ENCODE assay signal across 9 cellular contexts in genomic region chr2:148813603-148814065, GRCh38.
DNase-seq lines count a peak whose midpoint lies in the region; ATAC-seq and TF ChIP-seq lines count a peak whose summit lies in the region.
"Had no signal": no experiment of that assay in that cellular context is flagged by ENCODE, and none has a peak within 500 bp of the region (broad histone marks: within the 10 kb centered on the region; RNA-seq: fewer than 3 reads in every experiment).

No MANE protein-coding gene starts in this region.

- H3K27me3 Mint-ChIP-seq in type B pancreatic cell, result peaks cover 11% of the 10 kb centered on the region

- H3K36me3 Mint-ChIP-seq in type B pancreatic cell, result no peaks in the 10 kb centered on the region

- peak; percentile 97 for ATAC-seq in GM19043 (IDR thresholded peaks at IDR 0.05; ENCODE audit: low read depth, unreplicated experiment)
- peak; percentile 99 for ATAC-seq in HG03045 (IDR thresholded peaks at IDR 0.05; ENCODE audit: unreplicated experiment)

- H3K27ac ChIP-seq in iPS-20b (ENCODE audit: low read length), result peak overlapping the region; percentile 86
- H3K27ac ChIP-seq in substantia nigra (ENCODE audit: low read depth, low read length, poor library complexity, severe bottlenecking), result no peak overlapping the region

- H3K4me3 Mint-ChIP-seq in type B pancreatic cell, result no peak overlapping the region
- H3K4me3 Mint-ChIP-seq: T-helper 1 cell treated with Interleukin-12 subunit alpha and Interleukin-12 subunit beta and Interleukin-4 antibody, amounts not matched to agents 30 μg/mL and 1 μg/mL, for 36 hours had no signal

- H3K9ac ChIP-seq in iPS-20b (ENCODE audit: low read depth, low read length), result peak overlapping the region; percentile 69

- H3K4me3 ChIP-seq in iPS-20b (ENCODE audit: low read length), result peak overlapping the region; percentile 31; the same call in 1 of the 2 replicates

- no peaks in the 10 kb centered on the region for H3K27me3 ChIP-seq in iPS-20b (ENCODE audit: insufficient read depth, low read length)

- H3K36me3 ChIP-seq in iPS-20b (ENCODE audit: insufficient read depth, low read depth, low read length), result no peaks in the 10 kb centered on the region

- H3K9me3 Mint-ChIP-seq in type B pancreatic cell, result no peaks in the 10 kb centered on the region
- H3K9me3 Mint-ChIP-seq: T-helper 1 cell treated with Interleukin-12 subunit alpha and Interleukin-12 subunit beta and Interleukin-4 antibody, amounts not matched to agents 30 μg/mL and 1 μg/mL, for 36 hours had no signal

- peaks cover 20% of the 10 kb centered on the region for H3K4me1 Mint-ChIP-seq in type B pancreatic cell (ENCODE audit: unreplicated experiment)

- peaks cover 25% of the 10 kb centered on the region for H3K4me1 ChIP-seq in iPS-20b (ENCODE audit: insufficient read depth, low read length)

- peak; percentile 47 for TF ChIP-seq CTCF in type B pancreatic cell (conservative IDR thresholded peaks at IDR 0.05)

- H3K9me3 ChIP-seq in iPS-20b (ENCODE audit: insufficient read depth, low read depth, low read length), result no peaks in the 10 kb centered on the region

- H3K27ac Mint-ChIP-seq in type B pancreatic cell, result no peak overlapping the region
- H3K27ac Mint-ChIP-seq: T-helper 1 cell treated with Interleukin-12 subunit alpha and Interleukin-12 subunit beta and Interleukin-4 antibody, amounts not matched to agents 30 μg/mL and 1 μg/mL, for 36 hours had no signal

- peak; percentile 44 to 56 for DNase-seq in activated CD4-positive, alpha-beta T cell treated with anti-CD3 and anti-CD28 coated beads for 24 hours (ENCODE audit: low read depth in 2 of 2)
- no peak for DNase-seq in type B pancreatic cell (ENCODE audit: extremely low spot score, unreplicated experiment)
- DNase-seq in substantia nigra (lab: John Stamatoyannopoulos, UW), result no peak
- no peak for DNase-seq in NCI-H1694 treated with DMSO at 0.1 percent for 48 hours (lab: John Stamatoyannopoulos, UW)
- DNase-seq in anterior cingulate cortex (lab: John Stamatoyannopoulos, UW), result no peak

Comparison
In these comparisons a context has a peak if more than half of its experiments do, and no peak if none do; other contexts are left out.
1. DNase-seq: peak in activated CD4-positive, alpha-beta T cell treated with anti-CD3 and anti-CD28 coated beads for 24 hours (2 of 2); none in type B pancreatic cell (single experiment), substantia nigra (0 of 49), NCI-H1694 treated with DMSO at 0.1 percent for 48 hours (single experiment) and anterior cingulate cortex (0 of 58).